ENCODE assay signal across 33 cellular contexts in the genomic region with DNA sequence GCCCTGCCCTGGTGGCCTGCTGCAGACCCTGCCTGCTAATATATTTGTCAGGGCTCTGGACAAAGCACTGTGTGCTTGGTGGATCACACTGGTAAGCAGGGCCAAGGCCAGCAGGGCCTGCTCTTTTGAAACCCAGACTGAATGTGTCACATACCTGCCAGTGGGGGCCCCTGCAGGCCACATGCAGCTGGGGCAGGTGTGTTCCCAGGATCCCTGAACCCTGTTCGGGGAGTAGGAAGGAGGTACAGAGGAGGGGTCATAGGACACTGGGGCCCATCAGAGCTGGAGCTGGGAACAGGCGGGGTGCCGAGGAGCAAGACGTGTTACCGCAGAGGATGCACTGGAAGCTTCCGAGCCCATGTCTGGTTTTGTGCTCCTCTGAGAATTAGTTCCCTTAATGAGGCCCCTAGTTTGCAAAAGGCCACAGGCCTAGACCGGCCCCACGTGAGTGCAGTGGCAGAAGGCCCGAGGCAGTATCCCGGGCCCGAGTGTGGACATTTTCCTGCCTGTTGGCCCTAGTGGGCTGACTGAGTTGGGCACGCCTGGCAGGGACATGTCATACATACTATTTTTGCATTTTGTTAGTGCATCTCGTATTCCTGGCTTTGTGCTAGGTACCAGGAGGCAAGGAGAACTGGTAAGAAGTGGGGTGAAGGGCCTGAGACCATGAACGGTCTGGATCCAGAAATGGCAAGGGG. TPM values are rescaled to one million over a fixed set of nuclear protein-coding genes. Genes with fewer than 3 reads are reported as not detected.
DNase-seq lines count a peak whose midpoint lies in the region; ATAC-seq, FAIRE-seq and TF ChIP-seq lines count a peak whose summit lies in the region.
"Had no signal": no experiment of that assay in that cellular context is flagged by ENCODE, and none has a peak within 500 bp of the region (broad histone marks: within the 10 kb centered on the region; RNA-seq: fewer than 3 reads in every experiment).

No MANE protein-coding gene starts in this region.

- in situ Hi-C loops in K562 (cut with MboI), result no loop called here

- BruUV-seq in K562 (replicated peaks; lab: Mats Ljungman, UMichigan), result no TSS peak

- H3K27ac Mint-ChIP-seq in natural killer cell treated with Interleukin-12 subunit alpha and Interleukin-12 subunit beta and Interleukin-15 and Interleukin-18, amount 100 ng/mL, for 72 hours, result no peak overlapping the region
- no peak overlapping the region for H3K27ac Mint-ChIP-seq in natural killer cell
- H3K27ac Mint-ChIP-seq: activated CD4-positive, alpha-beta T cell treated with anti-CD3 and anti-CD28 coated beads for 36 hours; activated T-cell treated with anti-CD3 and anti-CD28 coated beads, Interleukin-2, amount 50 U/mL, for 24 hours; effector memory CD8-positive, alpha-beta T cell; stimulated activated effector memory CD8-positive, alpha-beta T cell treated with anti-CD3 and anti-CD28 coated beads, Interleukin-12 subunit alpha, Interleukin-12 subunit beta, amount 100 ng/mL, for 72 hours had no signal

- no peaks in the 10 kb centered on the region for H3K9me1 ChIP-seq in K562 (ENCODE audit: control insufficient read depth, insufficient read depth, low read length)

- H3K9ac ChIP-seq in K562 (ENCODE audit: insufficient read depth in 1 of 2, low read depth in 2 of 2, low read length in 2 of 2) (no peak overlapping the region), kidney (ENCODE audit: low read length in 2 of 2) (no peak overlapping the region)
- H3K9ac ChIP-seq: BLaER1 treated with 17β-estradiol and CSF1 and Interleukin-3, amounts not matched to agents 10 nM and 100 nM had no signal

- peak; percentile 60 for DNase-seq in natural killer cell treated with Interleukin-12 subunit alpha and Interleukin-12 subunit beta and Interleukin-15 and Interleukin-18, amount 100 ng/mL, for 72 hours (ENCODE audit: low spot score)
- DNase-seq in natural killer cell, result no peak
- DNase-seq in K562 (ENCODE audit: extremely low read depth in 1 of 4, low spot score in 3 of 4), result peak in 2 of 4 experiments; percentile 19
- DNase-seq in kidney, result peak; percentile 28
- no peak for DNase-seq in activated T-cell treated with anti-CD3 and anti-CD28 coated beads for 4 hours
- DNase-seq: activated CD4-positive, alpha-beta T cell treated with anti-CD3 and anti-CD28 coated beads for 36 hours; activated CD8-positive, alpha-beta memory T cell treated with anti-CD3 and anti-CD28 coated beads for 24 hours; activated T-cell treated with anti-CD3 and anti-CD28 coated beads, Interleukin-2, amount 50 U/mL, for 24 hours; brain microvascular endothelial cell; Caco-2; effector memory CD8-positive, alpha-beta T cell; esophagus squamous epithelium; islet precursor cell; NCI-H1694; NCI-H2171 treated with DMSO at 0.1 percent for 48 hours; NCI-H524 treated with DMSO at 0.1 percent for 48 hours; small intestine; stimulated activated CD4-positive, alpha-beta T cell treated with anti-CD3 and anti-CD28 coated beads, Interleukin-2, amount 100 ng/mL, for 48 hours; substantia nigra; uterus had no signal

- CTCF ChIA-PET in K562 (lab: Yijun Ruan, JAX; ENCODE audit: low intra/inter-chr PET ratio), result no interaction called here

- H3K79me2 ChIP-seq in K562 (ENCODE audit: control insufficient read depth, insufficient read depth, low read length), result no peaks in the 10 kb centered on the region

- no peak overlapping the region for H3K4me3 ChIP-seq in K562
- H3K4me3 ChIP-seq in kidney (ENCODE audit: low read length in 2 of 2), result no peak overlapping the region
- H3K4me3 ChIP-seq: BLaER1 treated with 17β-estradiol and CSF1 and Interleukin-3, amounts not matched to agents 10 nM and 100 nM; coronary artery; esophagus squamous epithelium; gastroesophageal sphincter; prostate gland; uterus had no signal

- FAIRE-seq in K562 (lab: Jason Lieb, UNC) (no peak), kidney (lab: Jason Lieb, UNC) (no peak)
- FAIRE-seq: RCC 7860, small intestine had no signal

- H3K4me1 ChIP-seq in K562 (replicated peaks in 1 of 2; ENCODE audit: control insufficient read depth in 2 of 2, insufficient read depth in 2 of 2, low read length in 2 of 2) (peaks cover 0 to 6% of the 10 kb centered on the region in 2 experiments; a peak in 2 of 5 replicates), kidney (ENCODE audit: control insufficient read depth in 1 of 2, insufficient read depth in 1 of 2, low read depth in 1 of 2, low read length in 2 of 2) (no peaks in the 10 kb centered on the region)
- H3K4me1 ChIP-seq: Caco-2, prostate gland, uterus had no signal

- H3K9me3 Mint-ChIP-seq in natural killer cell treated with Interleukin-12 subunit alpha and Interleukin-12 subunit beta and Interleukin-15 and Interleukin-18, amount 100 ng/mL, for 72 hours, result no peaks in the 10 kb centered on the region
- no peaks in the 10 kb centered on the region for H3K9me3 Mint-ChIP-seq in natural killer cell
- H3K9me3 Mint-ChIP-seq: activated T-cell treated with anti-CD3 and anti-CD28 coated beads, Interleukin-2, amount 50 U/mL, for 24 hours; effector memory CD8-positive, alpha-beta T cell; stimulated activated effector memory CD8-positive, alpha-beta T cell treated with anti-CD3 and anti-CD28 coated beads, Interleukin-12 subunit alpha, Interleukin-12 subunit beta, amount 100 ng/mL, for 72 hours had no signal

- no peak for TF ChIP-seq POLR2A in K562 (conservative IDR thresholded peaks at IDR 0.05)

- WGBS in K562 (ENCODE audit: insufficient coverage, low coverage, missing lambda C conversion rate), result 19% methylated on average over 9 of the region's 14 CpGs

- H3K27ac ChIP-seq in K562 (ENCODE audit: extremely low read depth, low read depth, low read length) (no peak overlapping the region), kidney (ENCODE audit: low read depth in 2 of 2, low read length in 2 of 2) (no peak overlapping the region)
- H3K27ac ChIP-seq: BLaER1 treated with 17β-estradiol and CSF1 and Interleukin-3, amounts not matched to agents 10 nM and 100 nM; brain microvascular endothelial cell; coronary artery; esophagus squamous epithelium; gastroesophageal sphincter; prostate gland; uterus had no signal

- TF ChIP-seq RAD21 in K562 (CRISPR knock-in tag; conservative IDR thresholded peaks at IDR 0.05 in 1 of 2, IDR thresholded peaks at IDR 0.05 in 1 of 2), result no peak

- no peak overlapping the region for H3K4me2 ChIP-seq in K562 (ENCODE audit: insufficient read depth, low read length)
- H3K4me2 ChIP-seq: BLaER1 treated with 17β-estradiol and CSF1 and Interleukin-3, amounts not matched to agents 10 nM and 100 nM had no signal

- no peaks in the 10 kb centered on the region for H3K27me3 Mint-ChIP-seq in natural killer cell treated with Interleukin-12 subunit alpha and Interleukin-12 subunit beta and Interleukin-15 and Interleukin-18, amount 100 ng/mL, for 72 hours
- no peaks in the 10 kb centered on the region for H3K27me3 Mint-ChIP-seq in natural killer cell (ENCODE audit: low read depth in 2 of 2)
- H3K27me3 Mint-ChIP-seq: activated CD4-positive, alpha-beta T cell treated with anti-CD3 and anti-CD28 coated beads for 36 hours had no signal

- ATAC-seq in natural killer cell treated with Interleukin-12 subunit alpha and Interleukin-12 subunit beta and Interleukin-15 and Interleukin-18, amount 100 ng/mL, for 72 hours, result no peak
- ATAC-seq in natural killer cell (no peak), K562 (peak; percentile 56; the same call in 1 of the 3 replicates), GM19324 (IDR thresholded peaks at IDR 0.05; ENCODE audit: low FRiP score, unreplicated experiment) (no peak), GM21447 (IDR thresholded peaks at IDR 0.05; ENCODE audit: unreplicated experiment) (no peak), HG03460 (IDR thresholded peaks at IDR 0.05; ENCODE audit: unreplicated experiment) (no peak)
- ATAC-seq: activated CD4-positive, alpha-beta T cell treated with anti-CD3 and anti-CD28 coated beads for 36 hours; effector memory CD8-positive, alpha-beta T cell; gastroesophageal sphincter; stimulated activated effector memory CD8-positive, alpha-beta T cell treated with anti-CD3 and anti-CD28 coated beads, Interleukin-12 subunit alpha, Interleukin-12 subunit beta, amount 100 ng/mL, for 72 hours had no signal

- no peaks in the 10 kb centered on the region for H3K9me3 ChIP-seq in K562 (replicated peaks; ENCODE audit: control insufficient read depth, insufficient read depth, low read depth, low read length)
- H3K9me3 ChIP-seq in kidney (ENCODE audit: control insufficient read depth in 1 of 2, low read length in 2 of 2), result no peaks in the 10 kb centered on the region
- H3K9me3 ChIP-seq: BLaER1 treated with 17β-estradiol and CSF1 and Interleukin-3, amounts not matched to agents 10 nM and 100 nM; Caco-2; esophagus squamous epithelium; gastroesophageal sphincter; prostate gland; uterus had no signal

- no peak for TF ChIP-seq CTCF in natural killer cell (IDR thresholded peaks at IDR 0.05)
- TF ChIP-seq CTCF in K562 (IDR thresholded peaks at IDR 0.05 in 2 of 3, conservative IDR thresholded peaks at IDR 0.05 in 1 of 3; ENCODE audit: insufficient read depth in 2 of 3, low read depth in 1 of 3, low read length in 3 of 3), result peak in 2 of 3 experiments; percentile 15 to 31; a peak in 2 of 6 replicates
- TF ChIP-seq CTCF in kidney (IDR thresholded peaks at IDR 0.05; ENCODE audit: borderline replicate concordance, extremely low read depth, insufficient read depth), result no peak

- intact Hi-C loops in natural killer cell (cut with micrococcal nuclease) (no loop called here), K562 (cut with micrococcal nuclease) (no loop called here), kidney (cut with DNase I) (no loop called here)

- H3K4me3 Mint-ChIP-seq in natural killer cell treated with Interleukin-12 subunit alpha and Interleukin-12 subunit beta and Interleukin-15 and Interleukin-18, amount 100 ng/mL, for 72 hours, result no peak overlapping the region
- H3K4me3 Mint-ChIP-seq in natural killer cell, result no peak overlapping the region
- H3K4me3 Mint-ChIP-seq: activated CD4-positive, alpha-beta T cell treated with anti-CD3 and anti-CD28 coated beads for 36 hours; activated T-cell treated with anti-CD3 and anti-CD28 coated beads, Interleukin-2, amount 50 U/mL, for 24 hours; effector memory CD8-positive, alpha-beta T cell; stimulated activated effector memory CD8-positive, alpha-beta T cell treated with anti-CD3 and anti-CD28 coated beads, Interleukin-12 subunit alpha, Interleukin-12 subunit beta, amount 100 ng/mL, for 72 hours had no signal

- H2AFZ ChIP-seq in K562 (ENCODE audit: low read depth, low read length), result no peak overlapping the region

- no peak for TF ChIP-seq EP300 in K562 (IDR thresholded peaks at IDR 0.05; ENCODE audit: low read length)

- POLR2A ChIA-PET in K562 (lab: Yijun Ruan, JAX), result interaction anchor here (1.3 kb wide), 1 partner anchor 10 kb away, joined by 6 read pairs; no protein-coding TSS in a partner anchor

- no peaks in the 10 kb centered on the region for H3K36me3 ChIP-seq in K562 (ENCODE audit: control insufficient read depth, insufficient read depth, low read length)
- H3K36me3 ChIP-seq in kidney (ENCODE audit: control insufficient read depth in 1 of 2, insufficient read depth in 2 of 2, low read length in 2 of 2), result peaks cover 5 to 10% of the 10 kb centered on the region in 2 donors
- H3K36me3 ChIP-seq: brain microvascular endothelial cell, prostate gland, uterus had no signal

- peaks cover 14 to 56% of the 10 kb centered on the region in 2 experiments; a peak in 3 of 5 replicates for H3K27me3 ChIP-seq in K562 (ENCODE audit: control insufficient read depth in 2 of 2, insufficient read depth in 2 of 2, low read length in 2 of 2)
- H3K27me3 ChIP-seq: BLaER1 treated with 17β-estradiol and CSF1 and Interleukin-3, amounts not matched to agents 10 nM and 100 nM; uterus had no signal

- H3K4me1 Mint-ChIP-seq in natural killer cell treated with Interleukin-12 subunit alpha and Interleukin-12 subunit beta and Interleukin-15 and Interleukin-18, amount 100 ng/mL, for 72 hours (ENCODE audit: low read depth in 2 of 2), result no peaks in the 10 kb centered on the region
- no peaks in the 10 kb centered on the region for H3K4me1 Mint-ChIP-seq in natural killer cell
- H3K4me1 Mint-ChIP-seq: activated CD4-positive, alpha-beta T cell treated with anti-CD3 and anti-CD28 coated beads for 36 hours; stimulated activated effector memory CD8-positive, alpha-beta T cell treated with anti-CD3 and anti-CD28 coated beads, Interleukin-12 subunit alpha, Interleukin-12 subunit beta, amount 100 ng/mL, for 72 hours had no signal

- H3K36me3 Mint-ChIP-seq in natural killer cell treated with Interleukin-12 subunit alpha and Interleukin-12 subunit beta and Interleukin-15 and Interleukin-18, amount 100 ng/mL, for 72 hours, result no peaks in the 10 kb centered on the region
- no peaks in the 10 kb centered on the region for H3K36me3 Mint-ChIP-seq in natural killer cell
- H3K36me3 Mint-ChIP-seq: stimulated activated effector memory CD8-positive, alpha-beta T cell treated with anti-CD3 and anti-CD28 coated beads, Interleukin-12 subunit alpha, Interleukin-12 subunit beta, amount 100 ng/mL, for 72 hours had no signal

- no peaks in the 10 kb centered on the region for H4K20me1 ChIP-seq in K562 (replicated peaks; ENCODE audit: control insufficient read depth, insufficient read depth, low read length)

RNA-seq across cellular contexts. Expression of a gene that starts 11.2 kb away (rescaled TPM):
- not detected for total RNA-seq in natural killer cell treated with Interleukin-12 subunit alpha and Interleukin-12 subunit beta and Interleukin-15 and Interleukin-18, amount 100 ng/mL, for 72 hours
- total RNA-seq in natural killer cell (not detected), K562 (2014; rRNA removed) (not detected in 2 replicates), K562 (2014; rRNA removed; fragmentation: Illumina TruSeq; extraction: Trizol) (not detected in 2 replicates), K562 (2015; rRNA removed; fragmentation: Illumina TruSeq; extraction: Trizol) (not detected in 2 replicates), K562 (2021) (not detected in 2 replicates), kidney (1.6 TPM)
- not detected in 2 replicates for total RNA-seq in K562 (2011; cell fraction: chromatin; rRNA removed; ENCODE audit: low replicate concordance)
- total RNA-seq in K562 (2011; cell fraction: nucleolus; rRNA removed), result not detected in 2 replicates
- total RNA-seq in K562 (2011; cell fraction: nucleoplasm; rRNA removed), result not detected in 2 replicates
- polyA plus RNA-seq in K562 (2011; rRNA removed) (not detected in 2 replicates), K562 (2014; fragmentation: Illumina TruSeq; extraction: Trizol) (not detected in 2 replicates), K562 (2014; fragmentation: Nextera tagmentation; extraction: Ambion mirVana) (not detected), K562 (2014; rRNA removed) (not detected in 2 replicates), kidney (ENCODE audit: insufficient read depth, low read depth, low replicate concordance) (1.0 TPM)
- not detected in 2 replicates for polyA plus RNA-seq in K562 (2011; cell fraction: cytosol; rRNA removed)
- polyA plus RNA-seq in K562 (2011; cell fraction: nucleus; rRNA removed), result not detected in 2 replicates
- polyA plus RNA-seq in K562 (2012), result not detected in 2 replicates
- polyA minus RNA-seq in K562 (2011; rRNA and poly(A)+ RNA removed), result not detected in 2 replicates
- not detected in 2 replicates for polyA minus RNA-seq in K562 (2011; cell fraction: cytosol; rRNA and poly(A)+ RNA removed)
- polyA minus RNA-seq in K562 (2011; cell fraction: nucleus; rRNA and poly(A)+ RNA removed), result not detected in 2 replicates
- total RNA-seq: activated CD4-positive, alpha-beta T cell treated with anti-CD3 and anti-CD28 coated beads for 36 hours; Caco-2; Daoy; esophagus squamous epithelium; gastroesophageal sphincter; HT1080; SK-MEL-5; T-helper 1 cell treated with Interleukin-12 subunit alpha and Interleukin-12 subunit beta and Interleukin-4 antibody, amounts not matched to agents 30 ng/mL and 1 ng/mL, for 36 hours had no signal

RNA-seq across cellular contexts. Expression of a gene that starts 54.2 kb away (rescaled TPM):
- not detected for total RNA-seq in natural killer cell treated with Interleukin-12 subunit alpha and Interleukin-12 subunit beta and Interleukin-15 and Interleukin-18, amount 100 ng/mL, for 72 hours
- total RNA-seq in natural killer cell (under 1 TPM in 1 of 3 donors, not detected in 2; 0.07 TPM), K562 (2014; rRNA removed) (0.04 TPM in 1 of 2 replicates, not detected in the other), K562 (2014; rRNA removed; fragmentation: Illumina TruSeq; extraction: Trizol) (not detected in 2 replicates), K562 (2015; rRNA removed; fragmentation: Illumina TruSeq; extraction: Trizol) (not detected in 2 replicates), K562 (2021) (0.07 and 0.13 TPM in 2 replicates), kidney (40.5 TPM)
- 0.21 and 0.37 TPM in 2 replicates for total RNA-seq in K562 (2011; cell fraction: chromatin; rRNA removed; ENCODE audit: low replicate concordance)
- 0.13 and 0.17 TPM in 2 replicates for total RNA-seq in K562 (2011; cell fraction: nucleolus; rRNA removed)
- total RNA-seq in K562 (2011; cell fraction: nucleoplasm; rRNA removed), result 0.08 and 0.15 TPM in 2 replicates
- polyA plus RNA-seq in K562 (2011; rRNA removed) (0.01 TPM in 2 replicates), K562 (2014; fragmentation: Illumina TruSeq; extraction: Trizol) (not detected in 2 replicates), K562 (2014; fragmentation: Nextera tagmentation; extraction: Ambion mirVana) (not detected), K562 (2014; rRNA removed) (0.03 TPM in 1 of 2 replicates, not detected in the other), kidney (ENCODE audit: insufficient read depth, low read depth, low replicate concordance) (8.8 TPM)
- polyA plus RNA-seq in K562 (2011; cell fraction: cytosol; rRNA removed), result 0.03 TPM in 2 replicates
- polyA plus RNA-seq in K562 (2011; cell fraction: nucleus; rRNA removed), result 0.07 and 0.18 TPM in 2 replicates
- polyA plus RNA-seq in K562 (2012), result 0.01 and 0.04 TPM in 2 replicates
- not detected in 2 replicates for polyA minus RNA-seq in K562 (2011; rRNA and poly(A)+ RNA removed)
- polyA minus RNA-seq in K562 (2011; cell fraction: cytosol; rRNA and poly(A)+ RNA removed), result 0.10 TPM in 1 of 2 replicates, not detected in the other
- polyA minus RNA-seq in K562 (2011; cell fraction: nucleus; rRNA and poly(A)+ RNA removed), result under 0.01 and 0.13 TPM in 2 replicates
- total RNA-seq: T-helper 1 cell treated with Interleukin-12 subunit alpha and Interleukin-12 subunit beta and Interleukin-4 antibody, amounts not matched to agents 30 ng/mL and 1 ng/mL, for 36 hours had no signal

RNA-seq across cellular contexts. Expression of a gene that starts 56.6 kb away (rescaled TPM):
- total RNA-seq in natural killer cell treated with Interleukin-12 subunit alpha and Interleukin-12 subunit beta and Interleukin-15 and Interleukin-18, amount 100 ng/mL, for 72 hours, result 10 to 100 TPM; 15.7 to 26.1 TPM
- total RNA-seq in natural killer cell, result 10 to 100 TPM; 56.3 to 61.5 (median 58.5) TPM
- total RNA-seq in K562 (2011; cell fraction: chromatin; rRNA removed; ENCODE audit: low replicate concordance), result 23.4 and 71.3 TPM in 2 replicates
- 24.9 and 40.2 TPM in 2 replicates for total RNA-seq in K562 (2011; cell fraction: nucleolus; rRNA removed)
- total RNA-seq in K562 (2011; cell fraction: nucleoplasm; rRNA removed), result 28.4 and 29.3 TPM in 2 replicates
- total RNA-seq in K562 (2014; rRNA removed), result 2.5 and 3.4 TPM in 2 replicates
- 3.0 and 3.1 TPM in 2 replicates for total RNA-seq in K562 (2014; rRNA removed; fragmentation: Illumina TruSeq; extraction: Trizol)
- total RNA-seq in K562 (2015; rRNA removed; fragmentation: Illumina TruSeq; extraction: Trizol), result 3.0 and 3.6 TPM in 2 replicates
- total RNA-seq in K562 (2021), result 4.5 and 5.7 TPM in 2 replicates
- 8.5 and 10.7 TPM in 2 replicates for polyA plus RNA-seq in K562 (2011; rRNA removed)
- polyA plus RNA-seq in K562 (2011; cell fraction: cytosol; rRNA removed), result 7.0 and 7.7 TPM in 2 replicates
- polyA plus RNA-seq in K562 (2011; cell fraction: nucleus; rRNA removed), result 38.1 and 53.1 TPM in 2 replicates
- 6.0 and 9.8 TPM in 2 replicates for polyA plus RNA-seq in K562 (2012)
- 5.8 and 5.9 TPM in 2 replicates for polyA plus RNA-seq in K562 (2014; fragmentation: Illumina TruSeq; extraction: Trizol)
- under 1 TPM; 0.76 to 0.87 TPM for polyA plus RNA-seq in K562 (2014; fragmentation: Nextera tagmentation; extraction: Ambion mirVana)
- polyA plus RNA-seq in K562 (2014; rRNA removed), result 4.9 and 5.2 TPM in 2 replicates
- 4.7 and 7.8 TPM in 2 replicates for polyA minus RNA-seq in K562 (2011; rRNA and poly(A)+ RNA removed)
- 3.0 and 5.6 TPM in 2 replicates for polyA minus RNA-seq in K562 (2011; cell fraction: cytosol; rRNA and poly(A)+ RNA removed)
- polyA minus RNA-seq in K562 (2011; cell fraction: nucleus; rRNA and poly(A)+ RNA removed), result 9.3 and 10.6 TPM in 2 replicates
- total RNA-seq in kidney, result 43.5 TPM
- 26.2 TPM for polyA plus RNA-seq in kidney (ENCODE audit: insufficient read depth, low read depth, low replicate concordance)

Comparison
In these comparisons a context has a peak if more than half of its experiments do, and no peak if none do; other contexts are left out.
1. DNase-seq: peak in natural killer cell treated with Interleukin-12 subunit alpha and Interleukin-12 subunit beta and Interleukin-15 and Interleukin-18, amount 100 ng/mL, for 72 hours (single experiment) and kidney (single experiment); none in natural killer cell (single experiment) and activated T-cell treated with anti-CD3 and anti-CD28 coated beads for 4 hours (single experiment).
2. CTCF ChIP-seq: peak in K562 (2 of 3); none in natural killer cell (single experiment) and kidney (single experiment).
3. RNA of a gene that starts 54.2 kb away (total RNA-seq): 40.5 TPM in kidney (single experiment); not detected in natural killer cell treated with Interleukin-12 subunit alpha and Interleukin-12 subunit beta and Interleukin-15 and Interleukin-18, amount 100 ng/mL, for 72 hours, 0.07 TPM in natural killer cell and 0.04 to 0.37 TPM in K562; every median in the first group is over 10 times any median in the second.